ENCODE assay signal across 17 cellular contexts in genomic region chr10:47049056-47049851, GRCh38.
"Had no signal": no experiment of that assay in that cellular context is flagged by ENCODE, and none has a peak within 500 bp of the region (broad histone marks: within the 10 kb centered on the region; RNA-seq: fewer than 3 reads in every experiment).

No MANE protein-coding gene starts in this region.

- ATAC-seq: stimulated activated effector memory CD8-positive, alpha-beta T cell treated with anti-CD3 and anti-CD28 coated beads, Interleukin-12 subunit alpha, Interleukin-12 subunit beta, amount 100 ng/mL, for 72 hours had no signal

- H3K9me3 Mint-ChIP-seq: activated CD8-positive, alpha-beta T cell treated with anti-CD3 and anti-CD28 coated beads for 36 hours; activated T-helper 1 cell treated with anti-CD3 and anti-CD28 coated beads, Interleukin-12 subunit alpha, Interleukin-12 subunit beta, Interleukin-2, Interleukin-4 antibody, amounts not matched to agents 30 ng/mL and 10 ng/mL and 1 ng/mL, durations not matched to agents 14 hours and 24 hours and 36 hours; nephron progenitor cell; stimulated activated effector memory CD8-positive, alpha-beta T cell treated with anti-CD3 and anti-CD28 coated beads, Interleukin-12 subunit alpha, Interleukin-12 subunit beta, amount 100 ng/mL, for 72 hours; WTC11 had no signal

- H3K27ac Mint-ChIP-seq: activated T-helper 1 cell treated with anti-CD3 and anti-CD28 coated beads, Interleukin-12 subunit alpha, Interleukin-12 subunit beta, Interleukin-2, Interleukin-4 antibody, amounts not matched to agents 30 ng/mL and 10 ng/mL and 1 ng/mL, durations not matched to agents 14 hours and 24 hours and 36 hours; nephron progenitor cell; WTC11 had no signal

- H3K4me1 Mint-ChIP-seq: WTC11 had no signal

- FAIRE-seq: TTC549 had no signal

- H3K27ac ChIP-seq: colonic mucosa, esophagus squamous epithelium, psoas muscle, sigmoid colon, SJSA1, transverse colon had no signal

- H3K9me3 ChIP-seq: colonic mucosa, esophagus squamous epithelium, psoas muscle, sigmoid colon, SJSA1, transverse colon had no signal

- H3K27me3 ChIP-seq: colonic mucosa, esophagus squamous epithelium, sigmoid colon, SJSA1, transverse colon had no signal

- H3K4me3 Mint-ChIP-seq: activated CD8-positive, alpha-beta T cell treated with anti-CD3 and anti-CD28 coated beads for 36 hours; activated T-helper 1 cell treated with anti-CD3 and anti-CD28 coated beads, Interleukin-12 subunit alpha, Interleukin-12 subunit beta, Interleukin-2, Interleukin-4 antibody, amounts not matched to agents 30 ng/mL and 10 ng/mL and 1 ng/mL, durations not matched to agents 14 hours and 24 hours and 36 hours; nephron progenitor cell; stimulated activated effector memory CD8-positive, alpha-beta T cell treated with anti-CD3 and anti-CD28 coated beads, Interleukin-12 subunit alpha, Interleukin-12 subunit beta, amount 100 ng/mL, for 72 hours; WTC11 had no signal

- H3K4me3 ChIP-seq: colonic mucosa, esophagus squamous epithelium, psoas muscle, sigmoid colon, SJSA1, transverse colon had no signal

- H3K36me3 Mint-ChIP-seq: stimulated activated effector memory CD8-positive, alpha-beta T cell treated with anti-CD3 and anti-CD28 coated beads, Interleukin-12 subunit alpha, Interleukin-12 subunit beta, amount 100 ng/mL, for 72 hours; WTC11 had no signal

- H3K27me3 Mint-ChIP-seq: activated CD8-positive, alpha-beta T cell treated with anti-CD3 and anti-CD28 coated beads for 36 hours had no signal

- H3K36me3 ChIP-seq: colonic mucosa, esophagus squamous epithelium, sigmoid colon, SJSA1, transverse colon had no signal

- H3K4me1 ChIP-seq: colonic mucosa, psoas muscle, sigmoid colon, SJSA1, transverse colon had no signal

- DNase-seq: caudate nucleus; colonic mucosa; esophagus squamous epithelium; foreskin fibroblast; glutamatergic neuron; nephron progenitor cell; sigmoid colon; stimulated activated CD4-positive, alpha-beta T cell treated with anti-CD3 and anti-CD28 coated beads, Interleukin-12 subunit alpha, Interleukin-12 subunit beta, amount 100 ng/mL, for 4 hours; SW 1271; transverse colon had no signal
